In genomic region chr1:190464686-190465085, GRCh38 we compare ENCODE assay signal across 30 cellular contexts. TPM values are rescaled to one million over a fixed set of nuclear protein-coding genes. Genes with fewer than 3 reads are reported as not detected.
"Had no signal": no experiment of that assay in that cellular context is flagged by ENCODE, and none has a peak within 500 bp of the region (broad histone marks: within the 10 kb centered on the region; RNA-seq: fewer than 3 reads in every experiment).

No MANE protein-coding gene starts in this region.

- FAIRE-seq: endometrium, islet of Langerhans, pancreas had no signal

- DNase-seq: cortex of kidney; effector memory CD8-positive, alpha-beta T cell; erythroblast; esophagus squamous epithelium; foreskin melanocyte; glutamatergic neuron; heart right ventricle; hippocampal formation; kidney glomerular epithelial cell; left ventricle myocardium superior; lower lobe of right lung; pancreas; retina; stimulated activated CD4-positive, alpha-beta T cell treated with anti-CD3 and anti-CD28 coated beads, Interleukin-2, amount 100 ng/mL, for 24 hours; stimulated activated CD4-positive, alpha-beta T cell treated with anti-CD3 and anti-CD28 coated beads, Interleukin-4, amount 100 ng/mL, for 4 hours; stimulated activated naive B cell treated with anti-CD40 and anti-IgM and Interleukin-4, amounts not matched to agents 10 μg/mL and 1 μg/mL and 100 μg/mL, for 72 hours; upper lobe of right lung; uterus had no signal

- H3K4me1 Mint-ChIP-seq: neural crest cell; stimulated activated naive B cell treated with anti-CD40 and anti-IgM and Interleukin-4, amounts not matched to agents 10 μg/mL and 1 μg/mL and 100 μg/mL, for 72 hours had no signal

- H3K9me3 Mint-ChIP-seq: stimulated activated naive B cell treated with anti-CD40 and anti-IgM and Interleukin-4, amounts not matched to agents 10 μg/mL and 1 μg/mL and 100 μg/mL, for 72 hours had no signal

- H3K27ac Mint-ChIP-seq: effector memory CD8-positive, alpha-beta T cell; natural killer cell treated with Interleukin-12 subunit alpha and Interleukin-12 subunit beta and Interleukin-15 and Interleukin-18, amount 100 ng/mL, for 72 hours; stimulated activated naive B cell treated with anti-CD40 and anti-IgM and Interleukin-4, amounts not matched to agents 10 μg/mL and 1 μg/mL and 100 μg/mL, for 72 hours; stimulated activated naive CD8-positive, alpha-beta T cell treated with anti-CD3 and anti-CD28 coated beads, Interleukin-15, Interleukin-2, amounts not matched to agents 100 ng/mL and 50 ng/mL, for 24 hours had no signal

- H3K4me1 ChIP-seq: esophagus squamous epithelium, heart right ventricle, lower lobe of right lung, pancreas, tibial nerve, upper lobe of right lung, uterus had no signal

- H3K27me3 Mint-ChIP-seq: effector memory CD8-positive, alpha-beta T cell; natural killer cell treated with Interleukin-12 subunit alpha and Interleukin-12 subunit beta and Interleukin-15 and Interleukin-18, amount 100 ng/mL, for 72 hours; stimulated activated naive B cell treated with anti-CD40 and anti-IgM and Interleukin-4, amounts not matched to agents 10 μg/mL and 1 μg/mL and 100 μg/mL, for 72 hours; stimulated activated naive CD8-positive, alpha-beta T cell treated with anti-CD3 and anti-CD28 coated beads, Interleukin-15, Interleukin-2, amounts not matched to agents 100 ng/mL and 50 ng/mL, for 24 hours had no signal

- H3K36me3 ChIP-seq: esophagus squamous epithelium, heart right ventricle, lower lobe of right lung, neutrophil, pancreas, thoracic aorta, tibial nerve, upper lobe of right lung, uterus had no signal

- H3K4me3 ChIP-seq: esophagus squamous epithelium, heart right ventricle, lower lobe of right lung, pancreas, thoracic aorta, tibial nerve, upper lobe of right lung, uterus had no signal

- ATAC-seq: effector memory CD8-positive, alpha-beta T cell; heart right ventricle; left ventricle myocardium superior; lower lobe of right lung; natural killer cell treated with Interleukin-12 subunit alpha and Interleukin-12 subunit beta and Interleukin-15 and Interleukin-18, amount 100 ng/mL, for 72 hours; pancreas; sciatic nerve; stimulated activated naive B cell treated with anti-CD40 and anti-IgM and Interleukin-4, amounts not matched to agents 10 μg/mL and 1 μg/mL and 100 μg/mL, for 72 hours; upper lobe of right lung had no signal

- H3K27me3 ChIP-seq: esophagus squamous epithelium, heart right ventricle, neutrophil, tibial nerve, upper lobe of right lung, uterus had no signal

- H3K36me3 Mint-ChIP-seq: stimulated activated naive B cell treated with anti-CD40 and anti-IgM and Interleukin-4, amounts not matched to agents 10 μg/mL and 1 μg/mL and 100 μg/mL, for 72 hours had no signal

- H3K9me3 ChIP-seq: esophagus squamous epithelium, lower lobe of right lung, neutrophil, pancreas, thoracic aorta, tibial nerve, upper lobe of right lung, uterus had no signal

- H3K27ac ChIP-seq: esophagus squamous epithelium, heart right ventricle, lower lobe of right lung, neutrophil, pancreas, thoracic aorta, tibial nerve, upper lobe of right lung, uterus had no signal

- H3K4me3 Mint-ChIP-seq: effector memory CD8-positive, alpha-beta T cell; natural killer cell treated with Interleukin-12 subunit alpha and Interleukin-12 subunit beta and Interleukin-15 and Interleukin-18, amount 100 ng/mL, for 72 hours; neural crest cell; stimulated activated naive B cell treated with anti-CD40 and anti-IgM and Interleukin-4, amounts not matched to agents 10 μg/mL and 1 μg/mL and 100 μg/mL, for 72 hours; stimulated activated naive CD8-positive, alpha-beta T cell treated with anti-CD3 and anti-CD28 coated beads, Interleukin-15, Interleukin-2, amounts not matched to agents 100 ng/mL and 50 ng/mL, for 24 hours had no signal

RNA-seq across cellular contexts. Expression of gene BRINP3, which starts 13.0 kb away (rescaled TPM):
- total RNA-seq: dermis microvascular lymphatic vessel endothelial cell; mesenteric fat pad; natural killer cell treated with Interleukin-12 subunit alpha and Interleukin-12 subunit beta and Interleukin-15 and Interleukin-18, amount 100 ng/mL, for 72 hours; pulmonary artery endothelial cell had no signal
